ENCODE assay signal across 9 cellular contexts in genomic region chr14:102544745-102545460, GRCh38. TPM values are rescaled to one million over a fixed set of nuclear protein-coding genes. Genes with fewer than 3 reads are reported as not detected.
A peak's percentile ranks its signal among the peaks of the same experiment; 100 is the strongest.
DNase-seq lines count a peak whose midpoint lies in the region; ATAC-seq and TF ChIP-seq lines count a peak whose summit lies in the region.
"Had no signal": no experiment of that assay in that cellular context is flagged by ENCODE, and none has a peak within 500 bp of the region (broad histone marks: within the 10 kb centered on the region; RNA-seq: fewer than 3 reads in every experiment).

No MANE protein-coding gene starts in this region.

- H4K20me1 ChIP-seq in SK-N-SH (ENCODE audit: insufficient read depth) = no peaks in the 10 kb centered on the region
- no peaks in the 10 kb centered on the region for H4K20me1 ChIP-seq in smooth muscle cell (ENCODE audit: low read depth)

- H3K4me1 ChIP-seq in SK-N-SH (ENCODE audit: control insufficient read depth in 1 of 2, insufficient read depth in 2 of 2, low read depth in 1 of 2, low read length in 1 of 2) = peaks cover 3 to 15% of the 10 kb centered on the region in 2 experiments; a peak in 2 of 4 replicates
- H3K4me1 ChIP-seq in esophagus muscularis mucosa = peaks cover 7 to 26% (median 24%) of the 10 kb centered on the region in 4 donors
- H3K4me1 ChIP-seq in smooth muscle cell (ENCODE audit: low read depth) = peaks cover 10% of the 10 kb centered on the region

- TF ChIP-seq EP300 in SK-N-SH (IDR thresholded peaks at IDR 0.05; ENCODE audit: borderline replicate concordance in 1 of 2, low read depth in 1 of 2, low read length in 1 of 2) = no peak
- no peak for TF ChIP-seq EP300 in esophagus muscularis mucosa (IDR thresholded peaks at IDR 0.05)

- no peak for TF ChIP-seq RAD21 in SK-N-SH (IDR thresholded peaks at IDR 0.05; ENCODE audit: low read length)

- H3K36me3 Mint-ChIP-seq in T-helper 17 cell (ENCODE audit: low read depth) = peaks cover 8% of the 10 kb centered on the region

- H3K9me3 ChIP-seq in SK-N-SH (no peaks in the 10 kb centered on the region), T-helper 17 cell (ENCODE audit: control insufficient read depth, low read length, poor library complexity, severe bottlenecking) (no peaks in the 10 kb centered on the region), esophagus muscularis mucosa (no peaks in the 10 kb centered on the region), smooth muscle cell (replicated peaks; ENCODE audit: low read depth) (no peaks in the 10 kb centered on the region)

- no peaks in the 10 kb centered on the region for H3K36me3 ChIP-seq in SK-N-SH (replicated peaks in 1 of 2; ENCODE audit: control insufficient read depth in 1 of 2, insufficient read depth in 2 of 2, low read length in 1 of 2)
- H3K36me3 ChIP-seq in esophagus muscularis mucosa = no peaks in the 10 kb centered on the region
- no peaks in the 10 kb centered on the region for H3K36me3 ChIP-seq in smooth muscle cell (ENCODE audit: low read depth)

- no peak for TF ChIP-seq POLR2A in esophagus muscularis mucosa (IDR thresholded peaks at IDR 0.05; ENCODE audit: low read depth)

- H3K27ac ChIP-seq in SK-N-SH (ENCODE audit: low read depth in 2 of 2, low read length in 1 of 2) = no peak overlapping the region
- H3K27ac ChIP-seq in esophagus muscularis mucosa (replicated peaks in 1 of 4) = no peak overlapping the region
- H3K27ac ChIP-seq in smooth muscle cell (ENCODE audit: low read depth) = no peak overlapping the region
- no peak overlapping the region for H3K27ac ChIP-seq in dorsolateral prefrontal cortex

- H3K79me2 ChIP-seq in SK-N-SH (ENCODE audit: insufficient read depth) (no peaks in the 10 kb centered on the region), smooth muscle cell (ENCODE audit: low read depth) (no peaks in the 10 kb centered on the region)

- DNase-seq in SK-N-SH = peak; percentile 42
- DNase-seq in T-helper 17 cell = peak in 1 of 3 donors; percentile 20
- DNase-seq in esophagus muscularis mucosa (ENCODE audit: extremely low spot score) = no peak
- no peak for DNase-seq in smooth muscle cell (lab: John Stamatoyannopoulos, UW; ENCODE audit: unreplicated experiment)
- DNase-seq in dorsolateral prefrontal cortex = no peak
- DNase-seq in NCI-H69 (lab: John Stamatoyannopoulos, UW) = no peak
- DNase-seq: ACHN had no signal

- H3K9me2 ChIP-seq in SK-N-SH = no peaks in the 10 kb centered on the region

- H3K4me2 ChIP-seq in SK-N-SH (no peak overlapping the region), smooth muscle cell (peak overlapping the region; percentile 35)

- no peak overlapping the region for H3K4me3 ChIP-seq in SK-N-SH (ENCODE audit: low read depth in 2 of 2, low read length in 1 of 2)
- H3K4me3 ChIP-seq in esophagus muscularis mucosa = peak overlapping the region; percentile 11 to 36 (median 24)
- H3K4me3 ChIP-seq in smooth muscle cell = peak overlapping the region; percentile 28
- H3K4me3 ChIP-seq in dorsolateral prefrontal cortex = peak overlapping the region in 2 of 59 donors; percentile 6 to 30

- CTCF ChIA-PET in SK-N-SH (lab: Yijun Ruan, JAX) = no interaction called here

- H3K27me3 ChIP-seq in SK-N-SH (ENCODE audit: insufficient read depth) (no peaks in the 10 kb centered on the region), esophagus muscularis mucosa (peaks cover 0 to 66% (median 16%) of the 10 kb centered on the region in 4 donors), smooth muscle cell (ENCODE audit: low read depth) (peaks cover 9% of the 10 kb centered on the region), dorsolateral prefrontal cortex (peaks cover 0 to 51% (median 26%) of the 10 kb centered on the region in 45 donors)

- no peak overlapping the region for H3K27ac Mint-ChIP-seq in T-helper 17 cell

- H3F3A ChIP-seq in SK-N-SH (replicated peaks; ENCODE audit: insufficient read depth) (no peaks in the 10 kb centered on the region), smooth muscle cell (ENCODE audit: low read depth) (peaks cover 7% of the 10 kb centered on the region)

- TF ChIP-seq CTCF in SK-N-SH (IDR thresholded peaks at IDR 0.05) (no peak), esophagus muscularis mucosa (IDR thresholded peaks at IDR 0.05) (no peak), smooth muscle cell (IDR thresholded peaks at IDR 0.05; ENCODE audit: borderline replicate concordance, insufficient read depth, poor library complexity, severe bottlenecking) (no peak), dorsolateral prefrontal cortex (IDR thresholded peaks at IDR 0.05 in 54 of 56, conservative IDR thresholded peaks at IDR 0.05 in 2 of 56; ENCODE audit: low read depth in 1 of 56, partially characterized antibody in 56 of 56) (no peak)

- H3K9ac ChIP-seq in SK-N-SH (no peak overlapping the region), smooth muscle cell (ENCODE audit: low read depth) (no peak overlapping the region)

- peaks cover 36% of the 10 kb centered on the region for H3K27me3 Mint-ChIP-seq in T-helper 17 cell

- 62% methylated on average over 49 of the region's 66 CpGs for WGBS in SK-N-SH (ENCODE audit: low lambda C conversion rate)
- WGBS in esophagus muscularis mucosa = 37% methylated on average over 19 of the region's 66 CpGs
- 26% methylated on average over 24 of the region's 66 CpGs for WGBS in smooth muscle cell (ENCODE audit: low lambda C conversion rate)

- POLR2A ChIA-PET in SK-N-SH (lab: Yijun Ruan, JAX) = no interaction called here

- H3K4me1 Mint-ChIP-seq in T-helper 17 cell = peaks cover 8% of the 10 kb centered on the region

- intact Hi-C loops in esophagus muscularis mucosa (cut with DNase I) = no loop called here
- intact Hi-C loops in dorsolateral prefrontal cortex (cut with DNase I) = no loop called here

- no peak for ATAC-seq in SK-N-SH treated with all-trans-retinoic acid at 6 μM for 48 hours
- ATAC-seq in T-helper 17 cell = peak; percentile 73
- ATAC-seq in HG02852 (IDR thresholded peaks at IDR 0.05; ENCODE audit: unreplicated experiment) = no peak

- peak overlapping the region; percentile 64 for H3K4me3 Mint-ChIP-seq in T-helper 17 cell

- H2AFZ ChIP-seq in SK-N-SH (ENCODE audit: low read depth) = no peak overlapping the region
- peak overlapping the region; percentile 75 for H2AFZ ChIP-seq in smooth muscle cell (ENCODE audit: low read depth)

TF ChIP-seq in SK-N-SH, 30 proteins besides CTCF, POLR2A, EP300 and RAD21 (continues in another document):
- TF ChIP-seq, protein P1, sequence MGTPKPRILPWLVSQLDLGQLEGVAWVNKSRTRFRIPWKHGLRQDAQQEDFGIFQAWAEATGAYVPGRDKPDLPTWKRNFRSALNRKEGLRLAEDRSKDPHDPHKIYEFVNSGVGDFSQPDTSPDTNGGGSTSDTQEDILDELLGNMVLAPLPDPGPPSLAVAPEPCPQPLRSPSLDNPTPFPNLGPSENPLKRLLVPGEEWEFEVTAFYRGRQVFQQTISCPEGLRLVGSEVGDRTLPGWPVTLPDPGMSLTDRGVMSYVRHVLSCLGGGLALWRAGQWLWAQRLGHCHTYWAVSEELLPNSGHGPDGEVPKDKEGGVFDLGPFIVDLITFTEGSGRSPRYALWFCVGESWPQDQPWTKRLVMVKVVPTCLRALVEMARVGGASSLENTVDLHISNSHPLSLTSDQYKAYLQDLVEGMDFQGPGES (IDR thresholded peaks at IDR 0.05; ENCODE audit: low read depth, low read length) = no peak
- no peak for TF ChIP-seq RFX5 (IDR thresholded peaks at IDR 0.05; ENCODE audit: low read length)
- TF ChIP-seq JUND (IDR thresholded peaks at IDR 0.05) = no peak
- TF ChIP-seq GATA2 (CRISPR knock-in tag; IDR thresholded peaks at IDR 0.05) = no peak
- no peak for TF ChIP-seq NRF1 (IDR thresholded peaks at IDR 0.05; ENCODE audit: low read depth, low read length)
- TF ChIP-seq ELF1 (IDR thresholded peaks at IDR 0.05) = no peak

TF ChIP-seq in SK-N-SH treated with all-trans-retinoic acid at 6 μM for 48 hours, 23 proteins besides CTCF, POLR2A, EP300 and RAD21 (continues in another document):
- TF ChIP-seq ESRRG (CRISPR knock-in tag; IDR thresholded peaks at IDR 0.05) (no peak), RARB (CRISPR knock-in tag; IDR thresholded peaks at IDR 0.05) (no peak), SNAI2 (CRISPR knock-in tag; IDR thresholded peaks at IDR 0.05) (no peak)
- TF ChIP-seq, protein P2, sequence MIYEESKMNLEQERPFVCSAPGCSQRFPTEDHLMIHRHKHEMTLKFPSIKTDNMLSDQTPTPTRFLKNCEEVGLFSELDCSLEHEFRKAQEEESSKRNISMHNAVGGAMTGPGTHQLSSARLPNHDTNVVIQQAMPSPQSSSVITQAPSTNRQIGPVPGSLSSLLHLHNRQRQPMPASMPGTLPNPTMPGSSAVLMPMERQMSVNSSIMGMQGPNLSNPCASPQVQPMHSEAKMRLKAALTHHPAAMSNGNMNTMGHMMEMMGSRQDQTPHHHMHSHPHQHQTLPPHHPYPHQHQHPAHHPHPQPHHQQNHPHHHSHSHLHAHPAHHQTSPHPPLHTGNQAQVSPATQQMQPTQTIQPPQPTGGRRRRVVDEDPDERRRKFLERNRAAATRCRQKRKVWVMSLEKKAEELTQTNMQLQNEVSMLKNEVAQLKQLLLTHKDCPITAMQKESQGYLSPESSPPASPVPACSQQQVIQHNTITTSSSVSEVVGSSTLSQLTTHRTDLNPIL (CRISPR knock-in tag; IDR thresholded peaks at IDR 0.05; ENCODE audit: low read depth) = no peak

RNA-seq across cellular contexts. Expression of gene ANKRD9, which starts 35.3 kb away (rescaled TPM):
- polyA plus RNA-seq in SK-N-SH (2012; rRNA removed) (21.3 and 21.4 TPM in 2 replicates), smooth muscle cell (38.9 and 40.3 TPM in 2 replicates)
- polyA plus RNA-seq in SK-N-SH (2012; cell fraction: cytosol; rRNA removed) = 6.2 and 10.8 TPM in 2 replicates
- polyA plus RNA-seq in SK-N-SH (2012; cell fraction: nucleus; rRNA removed) = 85.4 and 152 TPM in 2 replicates
- total RNA-seq in T-helper 17 cell (10 to 100 TPM in 1 of 2 donors, 1 to 10 TPM in 1; 3.3 to 17.6 TPM), esophagus muscularis mucosa (10 to 100 TPM; 33.2 to 74.0 (median 54.2) TPM), smooth muscle cell (14.0 and 17.2 TPM in 2 replicates), dorsolateral prefrontal cortex (100 to 1,000 TPM in 1 of 120 experiments, 10 to 100 TPM in 119; 20.1 to 115 (median 36.3) TPM)

RNA-seq across cellular contexts. Expression of gene RCOR1, which starts 47.5 kb away (rescaled TPM):
- 8.5 and 8.8 TPM in 2 replicates for polyA plus RNA-seq in SK-N-SH (2012; rRNA removed)
- 10.9 and 11.4 TPM in 2 replicates for polyA plus RNA-seq in SK-N-SH (2012; cell fraction: cytosol; rRNA removed)
- polyA plus RNA-seq in SK-N-SH (2012; cell fraction: nucleus; rRNA removed) = 9.1 and 15.4 TPM in 2 replicates
- 10 to 100 TPM; 17.9 to 33.5 TPM for total RNA-seq in T-helper 17 cell
- 10 to 100 TPM; 12.9 to 14.8 (median 13.8) TPM for total RNA-seq in esophagus muscularis mucosa
- total RNA-seq in smooth muscle cell = 25.7 and 29.3 TPM in 2 replicates
- 4.4 and 5.5 TPM in 2 replicates for polyA plus RNA-seq in smooth muscle cell
- 10 to 100 TPM in 114 of 120 experiments, 1 to 10 TPM in 6; 8.6 to 24.0 (median 13.3) TPM for total RNA-seq in dorsolateral prefrontal cortex

Comparison
In these comparisons a context has a peak if more than half of its experiments do, and no peak if none do; other contexts are left out.
1. H3K4me3 ChIP-seq: peak in esophagus muscularis mucosa (4 of 4) and smooth muscle cell (single experiment); none in SK-N-SH (0 of 2).